Comparison of ENCODE assay signal across 17 cellular contexts in the genomic region with DNA sequence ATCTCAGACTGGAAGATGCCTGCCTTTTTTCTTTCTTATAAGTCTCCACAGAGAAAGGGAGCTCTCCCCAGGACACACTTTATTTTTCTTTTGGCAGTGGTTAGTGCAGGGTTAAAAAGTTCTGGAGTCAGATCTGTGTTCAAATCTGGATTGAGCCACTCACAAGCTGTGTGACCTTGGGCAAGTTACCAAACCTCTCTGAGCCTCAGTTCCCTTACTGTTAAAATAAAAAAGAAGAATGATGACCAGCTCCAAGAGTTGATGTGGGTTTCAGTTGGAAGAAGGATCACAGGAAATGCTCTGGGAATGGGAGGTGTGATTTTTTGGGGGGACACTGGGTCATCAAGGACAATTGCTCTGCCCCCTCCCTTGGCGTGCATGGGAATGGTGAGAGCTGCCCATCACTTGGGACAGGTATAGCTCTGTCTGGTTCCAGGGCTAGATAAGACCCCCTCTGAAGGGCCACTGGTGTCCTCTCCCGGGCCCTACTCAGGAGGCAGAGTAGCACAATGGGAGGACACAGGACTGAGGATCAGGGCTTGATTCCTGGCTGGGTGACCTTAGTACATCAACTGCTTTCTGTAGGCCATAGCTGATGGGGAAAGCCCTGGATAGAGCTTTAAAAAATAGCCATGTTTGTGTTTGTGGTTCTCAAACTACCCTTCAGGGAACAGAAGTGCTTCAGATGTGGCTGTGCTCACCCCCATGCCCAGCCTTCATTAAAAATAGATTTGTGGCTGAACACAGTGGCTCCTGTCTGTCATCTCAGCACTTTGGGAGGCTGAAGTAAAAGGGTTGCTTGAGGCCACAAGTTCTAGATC.
"Had no signal": no experiment of that assay in that cellular context is flagged by ENCODE, and none has a peak within 500 bp of the region (broad histone marks: within the 10 kb centered on the region; RNA-seq: fewer than 3 reads in every experiment).

No MANE protein-coding gene starts in this region.

- H3K79me2 ChIP-seq: parathyroid adenoma had no signal

- DNase-seq: activated CD4-positive, alpha-beta memory T cell treated with anti-CD3 and anti-CD28 coated beads for 36 hours; activated CD4-positive, CD25-positive, alpha-beta regulatory T cell treated with anti-CD3 and anti-CD28 coated beads, Interleukin-2, amount 50 U/mL, for 72 hours; activated gamma-delta T cell treated with Interleukin-2 at 50 U/mL for 16 hours; activated T-cell treated with anti-CD3 and anti-CD28 coated beads, Interleukin-2, amount 50 U/mL, for 72 hours; colonic mucosa; effector memory CD4-positive, alpha-beta T cell; islet precursor cell; left lung; retina; T-helper 9 cell; trophoblast cell had no signal

- H3K4me2 ChIP-seq: smooth muscle cell had no signal

- H3K4me3 ChIP-seq: colonic mucosa, gastroesophageal sphincter, left lung, smooth muscle cell had no signal

- H2AFZ ChIP-seq: parathyroid adenoma had no signal

- H3K4me3 Mint-ChIP-seq: activated CD4-positive, alpha-beta memory T cell treated with anti-CD3 and anti-CD28 coated beads for 36 hours; activated T-cell treated with anti-CD3 and anti-CD28 coated beads, Interleukin-2, amount 50 U/mL, for 72 hours; memory B cell; neural crest cell; stimulated activated effector memory CD8-positive, alpha-beta T cell treated with anti-CD3 and anti-CD28 coated beads, Interleukin-12 subunit alpha, Interleukin-12 subunit beta, amount 100 ng/mL, for 72 hours had no signal

- H3K9ac ChIP-seq: parathyroid adenoma had no signal

- ATAC-seq: activated T-cell treated with anti-CD3 and anti-CD28 coated beads, Interleukin-2, amount 50 U/mL, for 72 hours; gastroesophageal sphincter; left lung; stimulated activated effector memory CD8-positive, alpha-beta T cell treated with anti-CD3 and anti-CD28 coated beads, Interleukin-12 subunit alpha, Interleukin-12 subunit beta, amount 100 ng/mL, for 72 hours had no signal

- H3K4me1 ChIP-seq: colonic mucosa, left lung, parathyroid adenoma had no signal

- H3K4me1 Mint-ChIP-seq: memory B cell; stimulated activated effector memory CD8-positive, alpha-beta T cell treated with anti-CD3 and anti-CD28 coated beads, Interleukin-12 subunit alpha, Interleukin-12 subunit beta, amount 100 ng/mL, for 72 hours had no signal

- H3K9me3 Mint-ChIP-seq: activated CD4-positive, alpha-beta memory T cell treated with anti-CD3 and anti-CD28 coated beads for 36 hours; activated T-cell treated with anti-CD3 and anti-CD28 coated beads, Interleukin-2, amount 50 U/mL, for 72 hours; memory B cell; stimulated activated effector memory CD8-positive, alpha-beta T cell treated with anti-CD3 and anti-CD28 coated beads, Interleukin-12 subunit alpha, Interleukin-12 subunit beta, amount 100 ng/mL, for 72 hours had no signal

- H3K36me3 Mint-ChIP-seq: stimulated activated effector memory CD8-positive, alpha-beta T cell treated with anti-CD3 and anti-CD28 coated beads, Interleukin-12 subunit alpha, Interleukin-12 subunit beta, amount 100 ng/mL, for 72 hours had no signal

- H3K9me3 ChIP-seq: colonic mucosa, gastroesophageal sphincter, left lung had no signal

- H3K27me3 ChIP-seq: colonic mucosa, gastroesophageal sphincter, left lung had no signal

- H3K27ac Mint-ChIP-seq: activated CD4-positive, alpha-beta memory T cell treated with anti-CD3 and anti-CD28 coated beads for 36 hours; activated T-cell treated with anti-CD3 and anti-CD28 coated beads, Interleukin-2, amount 50 U/mL, for 72 hours; memory B cell; stimulated activated effector memory CD8-positive, alpha-beta T cell treated with anti-CD3 and anti-CD28 coated beads, Interleukin-12 subunit alpha, Interleukin-12 subunit beta, amount 100 ng/mL, for 72 hours had no signal

- H3K36me3 ChIP-seq: colonic mucosa, gastroesophageal sphincter, left lung had no signal

- H3K27me3 Mint-ChIP-seq: activated CD4-positive, alpha-beta memory T cell treated with anti-CD3 and anti-CD28 coated beads for 36 hours; memory B cell had no signal

- H3K27ac ChIP-seq: colonic mucosa, gastroesophageal sphincter, left lung, parathyroid adenoma had no signal
